In the genomic region with DNA sequence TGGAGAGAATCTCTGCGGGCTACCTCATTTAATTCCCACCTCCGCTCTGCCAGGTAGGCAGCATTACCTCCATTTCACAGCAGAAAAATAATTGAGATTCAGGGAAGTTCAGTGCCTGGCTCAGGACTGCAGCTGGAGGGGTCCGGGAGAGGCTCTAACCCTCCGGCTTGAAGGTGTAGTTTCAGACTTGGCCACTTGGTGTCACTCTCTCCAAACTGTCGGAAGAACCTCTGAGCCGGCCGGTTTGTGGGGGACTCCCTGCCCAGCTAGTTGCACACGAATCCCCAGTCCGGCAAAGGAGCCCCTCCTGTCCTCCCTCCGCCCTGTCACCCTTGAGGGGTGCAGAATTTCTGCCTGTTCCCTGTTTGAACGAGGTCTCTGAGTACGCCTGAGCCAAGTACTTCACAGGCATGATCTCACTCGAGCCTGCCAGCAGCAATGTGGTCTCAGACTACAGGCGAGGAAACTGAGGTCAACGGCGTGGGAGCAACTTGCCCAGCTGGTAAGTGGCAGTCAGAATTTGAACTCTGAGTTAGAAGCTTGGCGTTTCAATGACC, we compare ENCODE assay signal across 11 cellular contexts.
DNase-seq lines count a peak whose midpoint lies in the region; ATAC-seq, FAIRE-seq and TF ChIP-seq lines count a peak whose summit lies in the region.
"Had no signal": no experiment of that assay in that cellular context is flagged by ENCODE, and none has a peak within 500 bp of the region (broad histone marks: within the 10 kb centered on the region; RNA-seq: fewer than 3 reads in every experiment).

No MANE protein-coding gene starts in this region.

- dilution Hi-C loops in mammary epithelial cell (cut with HindIII; ENCODE audit: low sequenced_read_pairs): no loop called here

- H3K4me1 ChIP-seq in HepG2 (ENCODE audit: insufficient read depth, low read length): no peaks in the 10 kb centered on the region
- no peaks in the 10 kb centered on the region for H3K4me1 ChIP-seq in mammary epithelial cell (ENCODE audit: insufficient read depth, low read length)
- H3K4me1 ChIP-seq: Caco-2 had no signal

- TF ChIP-seq POLR2A in HepG2 (IDR thresholded peaks at IDR 0.05; ENCODE audit: insufficient read depth in 1 of 2, low read depth in 2 of 2, low read length in 2 of 2): no peak

- in situ Hi-C loops in HepG2 (cut with HindIII; ENCODE audit: extremely low pct_ligation_motif_present, low pct_unique_long_range_greater_than_20kb): no loop called here
- in situ Hi-C loops in mammary epithelial cell (cut with MboI; ENCODE audit: low sequenced_read_pairs in 2 of 2): no loop called here

- H4K20me1 ChIP-seq in HepG2 (ENCODE audit: insufficient read depth, low read length) (no peaks in the 10 kb centered on the region), mammary epithelial cell (ENCODE audit: insufficient read depth, low read length) (no peaks in the 10 kb centered on the region)

- no peaks in the 10 kb centered on the region for H3K36me3 ChIP-seq in HepG2 (replicated peaks in 1 of 2; ENCODE audit: control insufficient read depth in 1 of 2, insufficient read depth in 2 of 2, low read length in 2 of 2)
- no peaks in the 10 kb centered on the region for H3K36me3 ChIP-seq in mammary epithelial cell (ENCODE audit: insufficient read depth, low read length)

- ATAC-seq in HepG2: peak; percentile 71

- BruUV-seq in HepG2 (replicated peaks; lab: Mats Ljungman, UMichigan): no TSS peak
- BruUV-seq in mammary epithelial cell (replicated peaks; lab: Mats Ljungman, UMichigan): no TSS peak

- POLR2A ChIA-PET in HepG2 (lab: Yijun Ruan, JAX): no interaction called here

- CTCF ChIA-PET in HepG2 (lab: Yijun Ruan, JAX; ENCODE audit: low intra/inter-chr PET ratio, low total read pairs) (no interaction called here), mammary epithelial cell (lab: Charles Lee; ENCODE audit: low non-redundant PET) (no interaction called here)

- H3K27ac ChIP-seq in HL-60 (replicated peaks): no peak overlapping the region
- H3K27ac ChIP-seq in HepG2 (ENCODE audit: extremely low read length, insufficient read depth, low read length): no peak overlapping the region
- H3K27ac ChIP-seq in mammary epithelial cell (ENCODE audit: insufficient read depth, low read depth, low read length): no peak overlapping the region
- H3K27ac ChIP-seq: SK-N-MC had no signal

- 30% methylated on average over 14 of the region's 17 CpGs for WGBS in HepG2 (ENCODE audit: low lambda C conversion rate)
- 37% methylated on average over 9 of the region's 17 CpGs for WGBS in mammary epithelial cell (ENCODE audit: low coverage, missing lambda C conversion rate)

- H3K9ac ChIP-seq in HepG2 (ENCODE audit: insufficient read depth, low read depth, low read length) (no peak overlapping the region), mammary epithelial cell (ENCODE audit: insufficient read depth, low read length) (no peak overlapping the region)

- DNase-seq in GM12864 (ENCODE audit: low read depth) (no peak), HL-60 (ENCODE audit: low read depth in 1 of 2, low spot score in 1 of 2) (no peak), HepG2 (ENCODE audit: low spot score) (no peak), ecto neural progenitor cell (ENCODE audit: low spot score) (no peak), mammary epithelial cell (no peak), NCI-H128 (lab: John Stamatoyannopoulos, UW; ENCODE audit: unreplicated experiment) (no peak)
- DNase-seq in stimulated activated CD4-positive, alpha-beta T cell treated with anti-CD3 and anti-CD28 coated beads, Interleukin-4, amount 100 ng/mL, for 24 hours: no peak
- DNase-seq: activated naive CD8-positive, alpha-beta T cell treated with anti-CD3 and anti-CD28 coated beads, Interleukin-2, amount 10 ng/mL, durations not matched to agents 7 days and 5 days; Caco-2 had no signal

- H2AFZ ChIP-seq in HepG2 (ENCODE audit: low read length): no peak overlapping the region
- H2AFZ ChIP-seq in mammary epithelial cell (ENCODE audit: low read depth, low read length): no peak overlapping the region

- intact Hi-C loops in HepG2 (cut with micrococcal nuclease; ENCODE audit: unreplicated experiment): no loop called here
- intact Hi-C loops in mammary epithelial cell (cut with micrococcal nuclease): no loop called here

- TF ChIP-seq EP300 in HepG2 (IDR thresholded peaks at IDR 0.05; ENCODE audit: low read depth in 2 of 2, low read length in 2 of 2) (no peak), HepG2 (CRISPR knock-in tag; IDR thresholded peaks at IDR 0.05; ENCODE audit: borderline replicate concordance) (no peak)

- H3K4me3 ChIP-seq in GM12864 (ENCODE audit: low read depth, low read length) (no peak overlapping the region), HL-60 (replicated peaks; ENCODE audit: insufficient read depth, low read length) (no peak overlapping the region), WI38 (ENCODE audit: low read depth, low read length) (no peak overlapping the region), HepG2 (replicated peaks in 1 of 3; ENCODE audit: insufficient read depth in 1 of 3, low read depth in 2 of 3, low read length in 3 of 3) (no peak overlapping the region), mammary epithelial cell (replicated peaks in 1 of 3; ENCODE audit: insufficient read depth in 1 of 3, low read depth in 2 of 3, low read length in 3 of 3) (no peak overlapping the region)
- H3K4me3 ChIP-seq: SK-N-MC had no signal

- H3K79me2 ChIP-seq in HepG2 (ENCODE audit: insufficient read depth, low read length) (no peaks in the 10 kb centered on the region), mammary epithelial cell (ENCODE audit: insufficient read depth, low read length) (no peaks in the 10 kb centered on the region)

- H3K27me3 ChIP-seq in HL-60 (ENCODE audit: insufficient read depth, poor library complexity, severe bottlenecking): no peaks in the 10 kb centered on the region
- no peaks in the 10 kb centered on the region for H3K27me3 ChIP-seq in HepG2 (ENCODE audit: control insufficient read depth in 1 of 2, insufficient read depth in 2 of 2, low read length in 2 of 2)
- H3K27me3 ChIP-seq in mammary epithelial cell (ENCODE audit: insufficient read depth, low read length): no peaks in the 10 kb centered on the region

- TF ChIP-seq RAD21 in HepG2 (CRISPR knock-in tag; IDR thresholded peaks at IDR 0.05): no peak

- H3K9me3 ChIP-seq in HepG2 (ENCODE audit: low read length): peaks cover 81% of the 10 kb centered on the region
- H3K9me3 ChIP-seq in mammary epithelial cell (replicated peaks; ENCODE audit: insufficient read depth, low read length): peaks cover 14% of the 10 kb centered on the region

- H3K4me2 ChIP-seq in HepG2 (ENCODE audit: low read depth, low read length) (no peak overlapping the region), mammary epithelial cell (ENCODE audit: insufficient read depth, low read depth, low read length) (no peak overlapping the region)

- peak; percentile 47 for TF ChIP-seq CTCF in GM12864 (IDR thresholded peaks at IDR 0.05; ENCODE audit: low read depth, low read length, missing control alignments)
- TF ChIP-seq CTCF in HL-60 (IDR thresholded peaks at IDR 0.05; ENCODE audit: insufficient read depth, low read length): peak; percentile 4
- TF ChIP-seq CTCF in WI38 (IDR thresholded peaks at IDR 0.05; ENCODE audit: low read depth, low read length): 0 out of 2 replicates have a peak, but pooled peaks have one; percentile 6
- peak; percentile 23 for TF ChIP-seq CTCF in HepG2 (CRISPR knock-in tag; IDR thresholded peaks at IDR 0.05)
- TF ChIP-seq CTCF in mammary epithelial cell (conservative IDR thresholded peaks at IDR 0.05 in 1 of 2, IDR thresholded peaks at IDR 0.05 in 1 of 2; ENCODE audit: extremely low read depth in 1 of 2, insufficient read depth in 1 of 2, low read depth in 1 of 2, low read length in 2 of 2): peak in 1 of 2 donors; percentile 7

- peak; percentile 99 for FAIRE-seq in HepG2 (lab: Jason Lieb, UNC)

TF ChIP-seq in HepG2, 621 proteins besides CTCF, POLR2A, EP300 and RAD21:
- no peak for TF ChIP-seq AHR (CRISPR knock-in tag; IDR thresholded peaks at IDR 0.05)
- TF ChIP-seq HDAC2 (CRISPR knock-in tag; IDR thresholded peaks at IDR 0.05): no peak
- peak; percentile 53 for TF ChIP-seq STAG1 (CRISPR knock-in tag; IDR thresholded peaks at IDR 0.05)
- no peak for TF ChIP-seq YEATS2 (CRISPR knock-in tag; IDR thresholded peaks at IDR 0.05; ENCODE audit: borderline replicate concordance)
- no peak for TF ChIP-seq CBX5 (CRISPR knock-in tag; IDR thresholded peaks at IDR 0.05; ENCODE audit: borderline replicate concordance)
- TF ChIP-seq, protein P1, sequence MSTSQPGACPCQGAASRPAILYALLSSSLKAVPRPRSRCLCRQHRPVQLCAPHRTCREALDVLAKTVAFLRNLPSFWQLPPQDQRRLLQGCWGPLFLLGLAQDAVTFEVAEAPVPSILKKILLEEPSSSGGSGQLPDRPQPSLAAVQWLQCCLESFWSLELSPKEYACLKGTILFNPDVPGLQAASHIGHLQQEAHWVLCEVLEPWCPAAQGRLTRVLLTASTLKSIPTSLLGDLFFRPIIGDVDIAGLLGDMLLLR (CRISPR knock-in tag; IDR thresholded peaks at IDR 0.05): no peak
TF ChIP-seq in HepG2: peak in this region for 1.
